In the genomic region with DNA sequence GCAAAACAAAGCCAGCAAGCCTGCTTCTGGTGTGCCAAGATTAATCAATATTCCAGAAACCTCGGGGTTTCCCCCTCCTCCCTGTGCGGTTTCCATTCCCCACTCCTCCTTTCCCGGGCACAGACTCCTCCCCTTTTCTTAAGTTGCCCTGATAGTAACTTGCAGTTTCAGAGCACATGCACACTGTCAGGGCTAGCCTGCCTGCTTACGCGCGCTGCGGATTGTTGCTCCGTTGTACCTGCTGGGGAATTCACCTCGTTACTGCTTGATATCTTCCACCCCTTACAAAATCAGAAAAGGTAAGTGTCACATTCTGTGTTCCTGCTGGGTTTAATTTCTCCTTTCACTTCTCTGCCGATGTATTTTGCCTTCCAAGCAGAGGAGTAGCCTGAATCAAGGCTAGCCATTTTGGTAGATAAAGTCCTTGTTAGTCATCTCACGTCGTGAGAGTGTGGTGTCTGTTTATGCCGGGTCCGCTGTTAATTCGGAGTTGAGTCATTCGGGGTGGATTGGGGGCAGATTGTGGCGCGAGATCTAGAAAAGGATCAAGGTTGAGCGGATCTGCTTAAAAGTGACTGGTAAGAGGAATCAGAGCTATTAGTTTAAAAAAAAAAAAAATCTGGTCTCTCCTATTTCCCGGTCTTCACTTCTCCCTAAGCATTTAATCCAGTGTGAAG, we compare ENCODE assay signal across 8 cellular contexts. TPM values are rescaled to one million over a fixed set of nuclear protein-coding genes. Genes with fewer than 3 reads are reported as not detected.
DNase-seq lines count a peak whose midpoint lies in the region; TF ChIP-seq lines count a peak whose summit lies in the region.

A gene (plus strand): TSS at position 170 of the 677 bp plus-strand sequence. CDS start 1,818 bp downstream, outside the sequence.

- no peaks in the 10 kb centered on the region for H3K9me3 Mint-ChIP-seq in activated CD4-positive, alpha-beta T cell treated with anti-CD3 and anti-CD28 coated beads, Interleukin-2, amount 10 ng/mL, durations not matched to agents 7 days and 5 days

- H4K20me1 ChIP-seq in KMS-11 (ENCODE audit: insufficient read depth): no peaks in the 10 kb centered on the region

- H3K27me3 Mint-ChIP-seq in activated CD4-positive, alpha-beta T cell treated with anti-CD3 and anti-CD28 coated beads, Interleukin-2, amount 10 ng/mL, durations not matched to agents 7 days and 5 days: peaks cover 62% of the 10 kb centered on the region

- TF ChIP-seq POLR2A in esophagus muscularis mucosa (IDR thresholded peaks at IDR 0.05; ENCODE audit: low read depth): peak; percentile 52

- CTCF ChIA-PET in activated CD4-positive, alpha-beta T cell treated with anti-CD3 and anti-CD28 coated beads, Interleukin-2, amount 10 ng/mL, durations not matched to agents 7 days and 5 days (lab: Charles Lee): no interaction called here

- peaks cover 19% of the 10 kb centered on the region for H3K4me1 Mint-ChIP-seq in activated CD4-positive, alpha-beta T cell treated with anti-CD3 and anti-CD28 coated beads, Interleukin-2, amount 10 ng/mL, durations not matched to agents 7 days and 5 days

- peak within 1 kb of the TSS; percentile 64 for H3K4me3 Mint-ChIP-seq in activated CD4-positive, alpha-beta T cell treated with anti-CD3 and anti-CD28 coated beads, Interleukin-2, amount 10 ng/mL, durations not matched to agents 7 days and 5 days

- H3K36me3 Mint-ChIP-seq in activated CD4-positive, alpha-beta T cell treated with anti-CD3 and anti-CD28 coated beads, Interleukin-2, amount 10 ng/mL, durations not matched to agents 7 days and 5 days (ENCODE audit: low read depth): no peaks in the 10 kb centered on the region

- no peaks in the 10 kb centered on the region for H3K9me3 ChIP-seq in esophagus muscularis mucosa
- H3K9me3 ChIP-seq in mucosa of stomach (ENCODE audit: control insufficient read depth, low read length): no peaks in the 10 kb centered on the region
- H3K9me3 ChIP-seq in stomach smooth muscle (ENCODE audit: control insufficient read depth in 2 of 2, low read length in 2 of 2): no peaks in the 10 kb centered on the region

- H3K36me3 ChIP-seq in KMS-11 (ENCODE audit: insufficient read depth) (no peaks in the 10 kb centered on the region), esophagus muscularis mucosa (no peaks in the 10 kb centered on the region), mucosa of stomach (ENCODE audit: control insufficient read depth, insufficient read depth, low read length) (no peaks in the 10 kb centered on the region), stomach smooth muscle (ENCODE audit: control insufficient read depth in 2 of 2, insufficient read depth in 2 of 2, low read length in 2 of 2) (no peaks in the 10 kb centered on the region)

- under 1% methylated on average over 20 of the region's 20 CpGs for whole genome bisulfite sequencing in esophagus muscularis mucosa

- no peak for TF ChIP-seq EP300 in esophagus muscularis mucosa (IDR thresholded peaks at IDR 0.05)

- H3K79me2 ChIP-seq in KMS-11 (ENCODE audit: insufficient read depth, low read depth): no peaks in the 10 kb centered on the region

- POLR2A ChIA-PET in activated CD4-positive, alpha-beta T cell treated with anti-CD3 and anti-CD28 coated beads, Interleukin-2, amount 10 ng/mL, durations not matched to agents 7 days and 5 days (lab: Charles Lee): no interaction called here

- intact Hi-C loops in esophagus muscularis mucosa (cut with DNase I): loop anchor here (10.0 kb wide), 1 partner anchor 182 kb away; no protein-coding TSS in a partner anchor

- DNase-seq in NCI-H1417 (lab: John Stamatoyannopoulos, UW) (peak in 2 of 3 experiments; percentile 21 to 76), NCI-H1417 treated with DMSO at 0.1 percent for 48 hours (lab: John Stamatoyannopoulos, UW) (no peak), GOT3 (lab: John Stamatoyannopoulos, UW) (peak; percentile 33), esophagus muscularis mucosa (ENCODE audit: extremely low spot score) (no peak)
- DNase-seq in activated CD4-positive, alpha-beta T cell treated with anti-CD3 and anti-CD28 coated beads, Interleukin-2, amount 10 ng/mL, durations not matched to agents 7 days and 5 days: peak; percentile 30

- no peaks in the 10 kb centered on the region for H3K27me3 ChIP-seq in KMS-11 (ENCODE audit: insufficient read depth, low read depth)
- no peaks in the 10 kb centered on the region for H3K27me3 ChIP-seq in esophagus muscularis mucosa
- peaks cover 4% of the 10 kb centered on the region for H3K27me3 ChIP-seq in mucosa of stomach (ENCODE audit: control insufficient read depth, insufficient read depth, low read length)
- peaks cover 8 to 10% of the 10 kb centered on the region in 2 donors for H3K27me3 ChIP-seq in stomach smooth muscle (ENCODE audit: control insufficient read depth in 1 of 2, insufficient read depth in 2 of 2, low read length in 2 of 2)

- TF ChIP-seq CTCF in KMS-11 (conservative IDR thresholded peaks at IDR 0.05; ENCODE audit: low read depth, low read length) (no peak), esophagus muscularis mucosa (IDR thresholded peaks at IDR 0.05) (no peak)

- peak within 1 kb of the TSS; percentile 40 for H3K4me2 ChIP-seq in KMS-11

- H2AFZ ChIP-seq in KMS-11 (ENCODE audit: low read depth): peak within 1 kb of the TSS; percentile 86

- H3K27ac Mint-ChIP-seq in activated CD4-positive, alpha-beta T cell treated with anti-CD3 and anti-CD28 coated beads, Interleukin-2, amount 10 ng/mL, durations not matched to agents 7 days and 5 days: no peak within 1 kb of the TSS

- H3K9ac ChIP-seq in KMS-11: peak within 1 kb of the TSS; percentile 67; the same call in 1 of the 2 replicates
- H3K9ac ChIP-seq in mucosa of stomach (ENCODE audit: low read length): peak within 1 kb of the TSS; percentile 36
- peak within 1 kb of the TSS; percentile 62 to 64 for H3K9ac ChIP-seq in stomach smooth muscle (ENCODE audit: low read length in 2 of 2)

- H3K27ac ChIP-seq in KMS-11: no peak within 1 kb of the TSS
- H3K27ac ChIP-seq in esophagus muscularis mucosa (replicated peaks in 1 of 4): peak within 1 kb of the TSS; percentile 57 to 71 (median 62)
- H3K27ac ChIP-seq in stomach smooth muscle (ENCODE audit: low read length): no peak within 1 kb of the TSS

- no peak within 1 kb of the TSS for H3K4me3 ChIP-seq in KMS-11 (IDR thresholded peaks at IDR 0.05; ENCODE audit: insufficient read depth, low read depth, low read length)
- H3K4me3 ChIP-seq in esophagus muscularis mucosa: peak within 1 kb of the TSS; percentile 56 to 74 (median 64)
- peak within 1 kb of the TSS; percentile 44 for H3K4me3 ChIP-seq in mucosa of stomach (ENCODE audit: low read length)
- H3K4me3 ChIP-seq in stomach smooth muscle (ENCODE audit: low read length in 2 of 2): peak within 1 kb of the TSS; percentile 85 to 89

- H3K4me1 ChIP-seq in KMS-11 (ENCODE audit: low read depth, poor library complexity, severe bottlenecking) (no peaks in the 10 kb centered on the region), esophagus muscularis mucosa (peaks cover 0 to 28% (median 20%) of the 10 kb centered on the region in 4 donors), mucosa of stomach (ENCODE audit: control insufficient read depth, insufficient read depth, low read length) (no peaks in the 10 kb centered on the region), stomach smooth muscle (ENCODE audit: control insufficient read depth, insufficient read depth, low read length) (peaks cover 3% of the 10 kb centered on the region)

RNA-seq across cellular contexts. Expression of the gene that starts here (rescaled TPM):
- total RNA-seq in activated CD4-positive, alpha-beta T cell treated with anti-CD3 and anti-CD28 coated beads, Interleukin-2, amount 10 ng/mL, durations not matched to agents 7 days and 5 days: not detected
- total RNA-seq in esophagus muscularis mucosa: 10 to 100 TPM; 11.3 to 26.5 (median 21.2) TPM

Comparison
In these comparisons a context has a peak if more than half of its experiments do, and no peak if none do; other contexts are left out.
1. RNA of the gene that starts here (total RNA-seq): 11.3 to 26.5 TPM in esophagus muscularis mucosa; not detected in activated CD4-positive, alpha-beta T cell treated with anti-CD3 and anti-CD28 coated beads, Interleukin-2, amount 10 ng/mL, durations not matched to agents 7 days and 5 days; every median in the first group is over 10 times any median in the second.
2. DNase-seq: peak in NCI-H1417 (2 of 3) and GOT3 (single experiment); none in NCI-H1417 treated with DMSO at 0.1 percent for 48 hours (single experiment) and esophagus muscularis mucosa (single experiment).
3. Peak in DNase-seq in activated CD4-positive, alpha-beta T cell treated with anti-CD3 and anti-CD28 coated beads, Interleukin-2, amount 10 ng/mL, durations not matched to agents 7 days and 5 days; RNA of the gene not detected or under 1 TPM.
4. H3K27ac ChIP-seq: peak in esophagus muscularis mucosa (4 of 4); none in KMS-11 (single experiment) and stomach smooth muscle (single experiment).
5. Peak in every context shown above with its lines, with median percentiles within 50 percentile points of each other: H3K9ac ChIP-seq.